18 cellular contexts compared by ENCODE assay signal in genomic region chr5:90111354-90112070, GRCh38.
DNase-seq lines count a peak whose midpoint lies in the region; ATAC-seq and TF ChIP-seq lines count a peak whose summit lies in the region.
"Had no signal": no experiment of that assay in that cellular context is flagged by ENCODE, and none has a peak within 500 bp of the region (broad histone marks: within the 10 kb centered on the region; RNA-seq: fewer than 3 reads in every experiment).

No MANE protein-coding gene starts in this region.

- H2AK5ac ChIP-seq in trophoblast cell (ENCODE audit: low read length): no peak overlapping the region

- H3F3A ChIP-seq in GM23248 (ENCODE audit: insufficient read depth): no peaks in the 10 kb centered on the region

- H2AFZ ChIP-seq in GM23248 (peak overlapping the region; percentile 23; the same call in 1 of the 2 replicates), trophoblast cell (ENCODE audit: insufficient read depth, low read length, poor library complexity) (no peak overlapping the region)

- H3K79me1 ChIP-seq in trophoblast cell (ENCODE audit: low read length): no peaks in the 10 kb centered on the region

- TF ChIP-seq CTCF in dorsolateral prefrontal cortex (IDR thresholded peaks at IDR 0.05 in 54 of 56, conservative IDR thresholded peaks at IDR 0.05 in 2 of 56; ENCODE audit: low read depth in 1 of 56, partially characterized antibody in 56 of 56) (no peak), omental fat pad (IDR thresholded peaks at IDR 0.05) (no peak), GM10248 (IDR thresholded peaks at IDR 0.05; ENCODE audit: control extremely low read depth, extremely low read depth, low read depth, missing control alignments) (no peak)

- no peaks in the 10 kb centered on the region for H4K20me1 ChIP-seq in GM23248 (ENCODE audit: insufficient read depth)

- H3K14ac ChIP-seq in trophoblast cell (ENCODE audit: low read length): no peak overlapping the region

- H3K9me2 ChIP-seq in GM23248 (ENCODE audit: insufficient read depth): no peaks in the 10 kb centered on the region

- no peaks in the 10 kb centered on the region for H3K4me1 ChIP-seq in GM23248 (ENCODE audit: insufficient read depth)
- no peaks in the 10 kb centered on the region for H3K4me1 ChIP-seq in trophoblast cell (ENCODE audit: control insufficient read depth in 1 of 2, insufficient read depth in 2 of 2, low read length in 2 of 2)
- H3K4me1 ChIP-seq: right lobe of liver had no signal

- no peak overlapping the region for H3K4me3 ChIP-seq in GM23248
- H3K4me3 ChIP-seq in dorsolateral prefrontal cortex: peak overlapping the region in 5 of 59 donors; percentile 5 to 22 (median 12)
- no peak overlapping the region for H3K4me3 ChIP-seq in trophoblast cell (ENCODE audit: low read depth, low read length)
- H3K4me3 ChIP-seq: right lobe of liver had no signal

- POLR2A ChIA-PET in GM10248 (lab: Yijun Ruan, JAX): no interaction called here

- no peak overlapping the region for H4K91ac ChIP-seq in trophoblast cell (ENCODE audit: low read depth, low read length)

- no peak overlapping the region for H2BK12ac ChIP-seq in trophoblast cell (ENCODE audit: low read length)

- intact Hi-C loops in dorsolateral prefrontal cortex (cut with DNase I): no loop called here

- H3K9ac ChIP-seq in GM23248: no peak overlapping the region
- H3K9ac ChIP-seq in trophoblast cell (ENCODE audit: low read length): no peak overlapping the region

- H2BK120ac ChIP-seq in trophoblast cell (ENCODE audit: insufficient read depth, low read length, poor library complexity): no peak overlapping the region

- no peak overlapping the region for H3K23ac ChIP-seq in trophoblast cell (ENCODE audit: low read length)

- no peak overlapping the region for H3K27ac ChIP-seq in GM23248
- peak overlapping the region in 33 of 59 donors; percentile 2 to 73 (median 34) for H3K27ac ChIP-seq in dorsolateral prefrontal cortex
- no peak overlapping the region for H3K27ac ChIP-seq in trophoblast cell (ENCODE audit: low read depth, low read length)
- H3K27ac ChIP-seq: epithelial cell of prostate, right lobe of liver had no signal

- DNase-seq in GM23248: peak; percentile 6
- DNase-seq in RPMI7951 (ENCODE audit: low read depth): peak; percentile 0
- DNase-seq in dorsolateral prefrontal cortex: no peak
- DNase-seq in omental fat pad (ENCODE audit: low spot score): no peak
- DNase-seq in trophoblast cell: no peak
- DNase-seq in GM10248 (ENCODE audit: extremely low spot score): no peak
- no peak for DNase-seq in NCI-H1694 treated with DMSO at 0.1 percent for 48 hours (lab: John Stamatoyannopoulos, UW)
- DNase-seq: activated CD4-positive, CD25-positive, alpha-beta regulatory T cell treated with anti-CD3 and anti-CD28 coated beads, Interleukin-2, amount 50 U/mL, for 72 hours; activated CD8-positive, alpha-beta memory T cell treated with anti-CD3 and anti-CD28 coated beads, Interleukin-2, amount 50 U/mL, for 4 hours; activated naive CD4-positive, alpha-beta T cell treated with Interleukin-2 at 50 U/mL for 16 hours; hypothalamus; left cardiac atrium; NCI-H2081; NCI-H748 treated with DMSO at 0.1 percent for 48 hours; right lobe of liver; SHP77 had no signal

- H3K4ac ChIP-seq in trophoblast cell (ENCODE audit: low read depth, low read length): no peak overlapping the region

- no peak overlapping the region for H3K18ac ChIP-seq in trophoblast cell (ENCODE audit: low read length)

- H3K27me3 ChIP-seq in GM23248 (replicated peaks; ENCODE audit: insufficient read depth): 0 out of 2 replicates have a peak, but pooled peaks cover 6% of the 10 kb centered on the region
- H3K27me3 ChIP-seq in dorsolateral prefrontal cortex: no peaks in the 10 kb centered on the region
- no peaks in the 10 kb centered on the region for H3K27me3 ChIP-seq in trophoblast cell (ENCODE audit: insufficient read depth, low read length)
- H3K27me3 ChIP-seq: right lobe of liver had no signal

- CTCF ChIA-PET in GM10248 (lab: Yijun Ruan, JAX): no interaction called here

- no peak overlapping the region for H3K4me2 ChIP-seq in GM23248 (ENCODE audit: unreplicated experiment)
- H3K4me2 ChIP-seq in trophoblast cell (ENCODE audit: low read length): no peak overlapping the region

- H3K79me2 ChIP-seq in GM23248 (ENCODE audit: insufficient read depth): no peaks in the 10 kb centered on the region
- no peaks in the 10 kb centered on the region for H3K79me2 ChIP-seq in trophoblast cell (ENCODE audit: control insufficient read depth, insufficient read depth, low read length, poor library complexity)

- no peak overlapping the region for H2BK5ac ChIP-seq in trophoblast cell (ENCODE audit: low read depth, low read length, poor library complexity)

- in situ Hi-C loops in GM23248 (cut with MboI): no loop called here

- H3K9me3 ChIP-seq in GM23248 (ENCODE audit: low read depth) (no peaks in the 10 kb centered on the region), trophoblast cell (ENCODE audit: insufficient read depth, low read depth, low read length) (no peaks in the 10 kb centered on the region)
- H3K9me3 ChIP-seq: right lobe of liver had no signal

- H4K8ac ChIP-seq in trophoblast cell (ENCODE audit: low read depth, low read length): no peak overlapping the region

- peak; percentile 83 for ATAC-seq in omental fat pad (ENCODE audit: low FRiP score)
- ATAC-seq in GM19397 (IDR thresholded peaks at IDR 0.05; ENCODE audit: unreplicated experiment): no peak

- H4K12ac ChIP-seq in trophoblast cell (ENCODE audit: low read depth, low read length): no peak overlapping the region

- H3K36me3 ChIP-seq in GM23248 (ENCODE audit: low read depth) (no peaks in the 10 kb centered on the region), trophoblast cell (ENCODE audit: control insufficient read depth in 1 of 2, insufficient read depth in 2 of 2, low read length in 2 of 2) (no peaks in the 10 kb centered on the region)
- H3K36me3 ChIP-seq: right lobe of liver had no signal

- WGBS in GM23248 (ENCODE audit: low coverage in 1 of 2, low lambda C conversion rate in 2 of 2, missing lambda C conversion rate in 2 of 2), 2 experiments: 19 to 24% methylated on average over 10 of the region's 10 CpGs
- no CpG with 5 or more reads among the region's 10 CpGs for WGBS in trophoblast cell (ENCODE audit: extremely low coverage, insufficient coverage, insufficient read length)

Comparison
In these comparisons a context has a peak if more than half of its experiments do, and no peak if none do; other contexts are left out.
1. DNase-seq: peak in GM23248 (single experiment) and RPMI7951 (single experiment); none in dorsolateral prefrontal cortex (0 of 10), omental fat pad (single experiment), trophoblast cell (0 of 2), GM10248 (single experiment) and NCI-H1694 treated with DMSO at 0.1 percent for 48 hours (single experiment).
2. H3K27ac ChIP-seq: peak in dorsolateral prefrontal cortex (33 of 59); none in GM23248 (single experiment) and trophoblast cell (single experiment).